ENCODE assay signal across 8 cellular contexts in the genomic region with DNA sequence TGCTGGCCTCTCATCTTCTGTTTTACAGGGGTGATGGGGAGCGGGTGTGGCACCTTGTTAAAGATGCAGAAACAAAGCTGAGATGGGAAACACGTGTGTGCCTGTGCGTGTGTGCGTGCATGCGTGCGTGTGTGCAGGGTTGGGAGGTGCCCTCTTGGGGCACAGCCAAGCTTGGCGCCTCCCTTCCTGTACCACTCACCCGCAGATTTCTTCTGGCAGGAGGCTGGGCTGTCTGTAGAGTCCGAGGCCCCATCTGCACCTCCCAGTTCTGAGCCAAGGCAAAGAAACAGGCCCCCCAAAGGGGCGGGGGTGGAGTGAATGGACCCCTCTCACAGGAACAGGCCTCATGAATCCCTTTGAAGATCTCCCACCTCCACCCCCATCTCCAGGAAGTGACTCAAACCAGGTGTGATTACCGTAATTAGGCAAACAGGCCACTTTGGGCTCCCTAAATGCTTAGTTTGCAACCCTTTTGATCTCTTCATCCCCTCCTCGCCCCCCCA. TPM values are rescaled to one million over a fixed set of nuclear protein-coding genes. Genes with fewer than 3 reads are reported as not detected.
DNase-seq lines count a peak whose midpoint lies in the region; ATAC-seq and TF ChIP-seq lines count a peak whose summit lies in the region.

No MANE protein-coding gene starts in this region.

- peak; percentile 91 to 92 for ATAC-seq in CD4-positive, CD25-positive, alpha-beta regulatory T cell (ENCODE audit: low read depth in 2 of 2)
- peak; percentile 91 for ATAC-seq in activated T-helper 17 cell treated with anti-CD3 and anti-CD28 coated beads, Interleukin-2, amount 50 U/mL, for 72 hours (replicated peaks)
- ATAC-seq in lower lobe of right lung, result peak; percentile 36 to 39

- peak; percentile 63 to 98 (median 92) for DNase-seq in CD4-positive, CD25-positive, alpha-beta regulatory T cell
- DNase-seq in NOMO-1 treated with dmso at 0.1 percent for 144 hours (lab: John Stamatoyannopoulos, UW; ENCODE audit: unreplicated experiment) (peak; percentile 38), lower lobe of right lung (no peak), GM19238 (ENCODE audit: insufficient read length, low spot score) (no peak), mesenteric fat pad (ENCODE audit: low spot score) (no peak), testis (no peak)

- peak overlapping the region; percentile 83 for H3K27ac ChIP-seq in CD4-positive, CD25-positive, alpha-beta regulatory T cell (ENCODE audit: insufficient read depth, low read length, poor library complexity, severe bottlenecking)
- H3K27ac ChIP-seq in lower lobe of right lung (peak overlapping the region; percentile 46), thymus (ENCODE audit: low read depth) (peak overlapping the region; percentile 64), testis (no peak overlapping the region)

- peaks cover 30% of the 10 kb centered on the region for H3K4me1 ChIP-seq in CD4-positive, CD25-positive, alpha-beta regulatory T cell (ENCODE audit: control insufficient read depth, insufficient read depth, low read length, poor library complexity, severe bottlenecking)
- H3K4me1 ChIP-seq in lower lobe of right lung (peaks cover 36% of the 10 kb centered on the region), thymus (ENCODE audit: control insufficient read depth, insufficient read depth, low read length) (peaks cover 13% of the 10 kb centered on the region), testis (peaks cover 14% of the 10 kb centered on the region)

- H3K36me3 Mint-ChIP-seq in CD4-positive, CD25-positive, alpha-beta regulatory T cell, result no peaks in the 10 kb centered on the region
- H3K36me3 Mint-ChIP-seq in activated T-helper 17 cell treated with anti-CD3 and anti-CD28 coated beads, Interleukin-2, amount 50 U/mL, for 72 hours (ENCODE audit: low read depth), result peaks cover 7% of the 10 kb centered on the region

- peak overlapping the region; percentile 26 for H3K4me3 ChIP-seq in CD4-positive, CD25-positive, alpha-beta regulatory T cell (ENCODE audit: low read depth, low read length)
- no peak overlapping the region for H3K4me3 ChIP-seq in lower lobe of right lung
- no peak overlapping the region for H3K4me3 ChIP-seq in thymus (ENCODE audit: low read length)
- no peak overlapping the region for H3K4me3 ChIP-seq in testis

- peak overlapping the region; percentile 48 to 86 (median 74) for H3K4me3 Mint-ChIP-seq in CD4-positive, CD25-positive, alpha-beta regulatory T cell
- peak overlapping the region; percentile 82 for H3K4me3 Mint-ChIP-seq in activated T-helper 17 cell treated with anti-CD3 and anti-CD28 coated beads, Interleukin-2, amount 50 U/mL, for 72 hours

- no peaks in the 10 kb centered on the region for H3K36me3 ChIP-seq in CD4-positive, CD25-positive, alpha-beta regulatory T cell (ENCODE audit: control insufficient read depth, insufficient read depth, low read length)
- H3K36me3 ChIP-seq in lower lobe of right lung (no peaks in the 10 kb centered on the region), thymus (ENCODE audit: control insufficient read depth, insufficient read depth) (no peaks in the 10 kb centered on the region), testis (ENCODE audit: low read depth, missing control alignments) (no peaks in the 10 kb centered on the region)

- H3K27me3 ChIP-seq in CD4-positive, CD25-positive, alpha-beta regulatory T cell (ENCODE audit: control insufficient read depth, insufficient read depth, low read length), result no peaks in the 10 kb centered on the region
- H3K27me3 ChIP-seq in lower lobe of right lung (ENCODE audit: low read depth) (no peaks in the 10 kb centered on the region), thymus (ENCODE audit: control insufficient read depth, insufficient read depth) (no peaks in the 10 kb centered on the region), testis (no peaks in the 10 kb centered on the region)

- TF ChIP-seq CTCF in lower lobe of right lung (IDR thresholded peaks at IDR 0.05) (no peak), testis (IDR thresholded peaks at IDR 0.05) (no peak)

- H3K27me3 Mint-ChIP-seq in CD4-positive, CD25-positive, alpha-beta regulatory T cell, result no peaks in the 10 kb centered on the region
- no peaks in the 10 kb centered on the region for H3K27me3 Mint-ChIP-seq in activated T-helper 17 cell treated with anti-CD3 and anti-CD28 coated beads, Interleukin-2, amount 50 U/mL, for 72 hours

- no peaks in the 10 kb centered on the region for H3K9me3 Mint-ChIP-seq in CD4-positive, CD25-positive, alpha-beta regulatory T cell
- H3K9me3 Mint-ChIP-seq in activated T-helper 17 cell treated with anti-CD3 and anti-CD28 coated beads, Interleukin-2, amount 50 U/mL, for 72 hours, result no peaks in the 10 kb centered on the region

- 12% methylated on average over 12 of the region's 12 CpGs for WGBS in thymus
- 44 to 75% methylated on average over 9 to 12 of the region's 12 CpGs for WGBS in testis, 2 donors

- no peaks in the 10 kb centered on the region for H3K9me3 ChIP-seq in CD4-positive, CD25-positive, alpha-beta regulatory T cell (ENCODE audit: control insufficient read depth in 2 of 2, low read length in 2 of 2)
- H3K9me3 ChIP-seq in lower lobe of right lung (no peaks in the 10 kb centered on the region), thymus (ENCODE audit: control insufficient read depth) (no peaks in the 10 kb centered on the region), testis (no peaks in the 10 kb centered on the region)

- peaks cover 13 to 60% (median 30%) of the 10 kb centered on the region in 4 donors for H3K4me1 Mint-ChIP-seq in CD4-positive, CD25-positive, alpha-beta regulatory T cell
- peaks cover 38% of the 10 kb centered on the region for H3K4me1 Mint-ChIP-seq in activated T-helper 17 cell treated with anti-CD3 and anti-CD28 coated beads, Interleukin-2, amount 50 U/mL, for 72 hours

- peak overlapping the region; percentile 98 to 99 (median 99) for H3K27ac Mint-ChIP-seq in CD4-positive, CD25-positive, alpha-beta regulatory T cell
- H3K27ac Mint-ChIP-seq in activated T-helper 17 cell treated with anti-CD3 and anti-CD28 coated beads, Interleukin-2, amount 50 U/mL, for 72 hours, result peak overlapping the region; percentile 96

- intact Hi-C loops in lower lobe of right lung (cut with DNase I) (no loop called here), testis (cut with DNase I; ENCODE audit: low total_unique reads) (no loop called here)

- TF ChIP-seq POLR2A in testis (IDR thresholded peaks at IDR 0.05), result no peak

RNA-seq across cellular contexts. Expression of gene TNS4, which starts 20.9 kb away (rescaled TPM):
- 1.1 TPM for total RNA-seq in CD4-positive, CD25-positive, alpha-beta regulatory T cell
- polyA plus RNA-seq in CD4-positive, CD25-positive, alpha-beta regulatory T cell, result under 1 TPM in 1 of 4 donors, not detected in 3; 0.16 TPM
- 10 to 100 TPM in 1 of 2 donors, 1 to 10 TPM in 1; 8.8 to 19.8 TPM for total RNA-seq in activated T-helper 17 cell treated with anti-CD3 and anti-CD28 coated beads, Interleukin-2, amount 50 U/mL, for 72 hours
- total RNA-seq in lower lobe of right lung (0.68 TPM), mesenteric fat pad (0.16 TPM), testis (under 1 TPM; 0.12 to 0.16 TPM)
- polyA plus RNA-seq in thymus (24.8 TPM), testis (ENCODE audit: insufficient read depth, low read depth, low replicate concordance) (0.09 TPM)

RNA-seq across cellular contexts. Expression of gene IGFBP4, which starts 37.3 kb away (rescaled TPM):
- total RNA-seq in CD4-positive, CD25-positive, alpha-beta regulatory T cell, result 3.7 TPM
- 1 to 10 TPM in 3 of 4 donors, under 1 TPM in 1; 0.63 to 1.3 (median 1.2) TPM for polyA plus RNA-seq in CD4-positive, CD25-positive, alpha-beta regulatory T cell
- total RNA-seq in activated T-helper 17 cell treated with anti-CD3 and anti-CD28 coated beads, Interleukin-2, amount 50 U/mL, for 72 hours, result 10 to 100 TPM in 1 of 2 donors, 1 to 10 TPM in 1; 5.3 to 33.8 TPM
- total RNA-seq in lower lobe of right lung (371 TPM), mesenteric fat pad (1,107 TPM), testis (10 to 100 TPM; 67.9 to 76.7 TPM)
- polyA plus RNA-seq in thymus (161 TPM), testis (ENCODE audit: insufficient read depth, low read depth, low replicate concordance) (317 TPM)

Comparison
In these comparisons a context has a peak if more than half of its experiments do, and no peak if none do; other contexts are left out.
1. ATAC-seq: peak in every context shown above with its lines; median percentile 92 in CD4-positive, CD25-positive, alpha-beta regulatory T cell; 91 in activated T-helper 17 cell treated with anti-CD3 and anti-CD28 coated beads, Interleukin-2, amount 50 U/mL, for 72 hours; 38 in lower lobe of right lung.
2. DNase-seq: peak in CD4-positive, CD25-positive, alpha-beta regulatory T cell (3 of 3) and NOMO-1 treated with dmso at 0.1 percent for 144 hours (single experiment); none in lower lobe of right lung (single experiment), GM19238 (single experiment), mesenteric fat pad (single experiment) and testis (single experiment).
3. H3K27ac ChIP-seq: peak in CD4-positive, CD25-positive, alpha-beta regulatory T cell (single experiment), lower lobe of right lung (single experiment) and thymus (single experiment); none in testis (0 of 2).